Comparison of ENCODE assay signal across 8 cellular contexts in the genomic region with DNA sequence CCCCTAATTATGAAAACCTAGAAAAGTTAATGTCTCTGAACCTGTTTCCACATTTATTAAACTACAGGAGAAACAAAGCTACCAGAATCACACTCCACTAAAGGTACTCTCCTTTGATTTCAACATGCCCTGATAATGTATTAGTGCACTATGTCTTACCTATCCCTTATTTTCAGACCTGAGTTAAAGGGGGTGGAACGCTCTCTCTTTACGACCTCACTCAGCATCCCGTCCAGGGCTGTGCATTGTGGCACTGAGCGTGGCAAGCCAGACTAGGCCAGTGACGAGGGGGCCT. TPM values are rescaled to one million over a fixed set of nuclear protein-coding genes. Genes with fewer than 3 reads are reported as not detected.
A peak's percentile ranks its signal among the peaks of the same experiment; 100 is the strongest.
DNase-seq lines count a peak whose midpoint lies in the region; ATAC-seq and TF ChIP-seq lines count a peak whose summit lies in the region.

No MANE protein-coding gene starts in this region.

- no peak for TF ChIP-seq CTCF in natural killer cell (IDR thresholded peaks at IDR 0.05)

- H3K27me3 ChIP-seq in duodenal mucosa (ENCODE audit: control insufficient read depth in 1 of 2, insufficient read depth in 2 of 2, low read length in 2 of 2) = no peaks in the 10 kb centered on the region

- peaks cover 8 to 16% of the 10 kb centered on the region in 2 donors for H3K4me1 ChIP-seq in duodenal mucosa (ENCODE audit: control insufficient read depth in 1 of 2, insufficient read depth in 2 of 2, low read length in 2 of 2)

- peak overlapping the region; percentile 100 for H3K4me3 Mint-ChIP-seq in natural killer cell

- no peaks in the 10 kb centered on the region for H3K36me3 Mint-ChIP-seq in natural killer cell

- peak overlapping the region; percentile 74 for H3K27ac ChIP-seq in duodenal mucosa (ENCODE audit: low read depth, low read length)

- no peaks in the 10 kb centered on the region for H3K9me3 ChIP-seq in duodenal mucosa (ENCODE audit: control insufficient read depth in 1 of 2, low read length in 2 of 2)

- H3K27ac Mint-ChIP-seq in natural killer cell = peak overlapping the region; percentile 99 to 100

- no peaks in the 10 kb centered on the region for H3K9me3 Mint-ChIP-seq in natural killer cell

- peaks cover 41 to 42% of the 10 kb centered on the region in 2 donors for H3K4me1 Mint-ChIP-seq in natural killer cell

- no peaks in the 10 kb centered on the region for H3K27me3 Mint-ChIP-seq in natural killer cell (ENCODE audit: low read depth in 2 of 2)

- DNase-seq in LoVo (ENCODE audit: low spot score) (peak; percentile 35), natural killer cell (no peak), H4 (ENCODE audit: low spot score) (no peak), NCI-H69 (lab: John Stamatoyannopoulos, UW) (no peak), NCI-H2081 treated with DMSO at 0.1 percent for 48 hours (lab: John Stamatoyannopoulos, UW) (no peak)
- DNase-seq in NK-92 treated with Interleukin-12 subunit alpha and Interleukin-12 subunit beta, amount 100 ng/mL, for 24 hours (lab: John Stamatoyannopoulos, UW) = no peak

- peak overlapping the region; percentile 95 to 97 for H3K4me3 ChIP-seq in duodenal mucosa (ENCODE audit: low read depth in 1 of 2, low read length in 2 of 2)

- intact Hi-C loops in natural killer cell (cut with micrococcal nuclease) = loop anchor here (1.0 kb wide), 1 partner anchor 11 kb away; no protein-coding TSS in a partner anchor

- H3K36me3 ChIP-seq in duodenal mucosa (ENCODE audit: control insufficient read depth in 1 of 2, insufficient read depth in 2 of 2, low read length in 2 of 2) = peaks cover 5 to 21% of the 10 kb centered on the region in 2 donors

- ATAC-seq in GM21423 (IDR thresholded peaks at IDR 0.05; ENCODE audit: unreplicated experiment) = peak; percentile 3
- peak in 1 of 3 donors; percentile 3 for ATAC-seq in natural killer cell

- H3K9ac ChIP-seq in duodenal mucosa (ENCODE audit: low read depth in 1 of 2, low read length in 2 of 2) = peak overlapping the region; percentile 86 to 92

RNA-seq across cellular contexts. Expression of a gene that starts 0.7 kb away (rescaled TPM):
- 10 to 100 TPM; 25.2 to 30.4 (median 26.6) TPM for total RNA-seq in natural killer cell
- total RNA-seq in H4 (2014; rRNA removed; shearing (Covaris generic)) = 3.1 and 7.1 TPM in 2 replicates

RNA-seq across cellular contexts. Expression of a gene that starts 11.3 kb away (rescaled TPM):
- 10 to 100 TPM; 55.9 to 65.3 (median 59.8) TPM for total RNA-seq in natural killer cell
- 25.1 and 25.3 TPM in 2 replicates for total RNA-seq in H4 (2014; rRNA removed; shearing (Covaris generic))

RNA-seq across cellular contexts. Expression of a gene that starts 53.2 kb away (rescaled TPM):
- total RNA-seq in natural killer cell = 1 to 10 TPM in 1 of 3 donors, not detected in 2; 2.3 TPM
- total RNA-seq in H4 (2014; rRNA removed; shearing (Covaris generic)) = 6.9 and 8.4 TPM in 2 replicates
